8 cellular contexts compared by ENCODE assay signal in the genomic region with DNA sequence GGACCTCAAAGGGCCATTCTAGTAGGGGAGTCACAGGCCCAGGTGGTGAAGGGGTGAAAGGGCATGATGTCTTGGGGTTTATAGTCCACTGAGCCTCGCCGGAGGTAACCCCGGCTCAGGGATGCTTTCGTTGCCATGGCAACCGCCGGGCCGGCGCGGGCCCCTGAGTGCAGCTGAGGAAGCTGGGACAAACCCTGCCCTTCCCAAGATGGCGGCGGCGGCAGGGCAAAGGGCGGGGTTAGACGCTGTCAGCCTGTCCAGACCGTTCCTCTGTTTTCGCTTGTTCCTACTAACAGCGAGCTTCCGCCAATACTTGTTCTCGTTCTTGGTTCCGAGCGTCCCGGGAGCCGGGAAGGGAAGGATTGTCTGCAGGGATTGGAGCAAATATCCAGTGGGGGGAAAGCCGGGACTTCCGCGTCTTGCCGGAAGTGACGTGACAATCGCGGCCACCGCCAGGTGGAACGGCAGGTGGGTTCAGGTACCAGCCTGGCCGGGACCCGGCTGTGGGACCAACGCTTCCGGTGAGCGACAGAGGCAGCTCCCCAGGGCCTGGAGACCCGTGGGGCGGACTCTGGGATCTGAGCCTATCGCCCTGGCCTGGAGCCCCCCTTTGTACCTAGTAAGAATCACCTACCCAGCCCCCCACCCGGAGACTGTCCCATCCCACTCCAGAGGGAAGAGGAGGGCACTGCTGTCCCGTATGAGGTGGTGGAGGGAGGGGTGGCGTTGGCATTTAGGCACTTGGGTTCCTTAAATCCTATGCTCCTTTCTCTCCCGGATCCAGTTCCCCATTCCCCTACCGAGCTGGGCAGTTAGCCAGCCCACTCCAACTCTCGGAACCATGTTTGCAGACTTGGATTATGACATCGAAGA. TPM values are rescaled to one million over a fixed set of nuclear protein-coding genes. Genes with fewer than 3 reads are reported as not detected.
DNase-seq lines count a peak whose midpoint lies in the region; ATAC-seq and TF ChIP-seq lines count a peak whose summit lies in the region.

A gene (plus strand): TSS at position 436 of the 873 bp plus-strand sequence. CDS start 406 bp downstream, at position 842.

- TF ChIP-seq CTCF in heart left ventricle (IDR thresholded peaks at IDR 0.05) (peak in 4 of 12 donors; percentile 6 to 23 (median 16)), parathyroid adenoma (IDR thresholded peaks at IDR 0.05) (no peak), thyroid gland (IDR thresholded peaks at IDR 0.05) (peak in 3 of 6 experiments; percentile 14 to 27 (median 18))

- H3K4me1 Mint-ChIP-seq in T-helper 1 cell treated with Interleukin-12 subunit alpha and Interleukin-12 subunit beta and Interleukin-4 antibody, amounts not matched to agents 30 μg/mL and 1 μg/mL, for 36 hours (ENCODE audit: low read depth): peaks cover 15% of the 10 kb centered on the region

- H3K27me3 Mint-ChIP-seq in T-helper 1 cell treated with Interleukin-12 subunit alpha and Interleukin-12 subunit beta and Interleukin-4 antibody, amounts not matched to agents 30 μg/mL and 1 μg/mL, for 36 hours (ENCODE audit: low read depth): peaks cover 4% of the 10 kb centered on the region

- no peaks in the 10 kb centered on the region for H3K79me2 ChIP-seq in parathyroid adenoma

- no peaks in the 10 kb centered on the region for H3K9me3 Mint-ChIP-seq in T-helper 1 cell treated with Interleukin-12 subunit alpha and Interleukin-12 subunit beta and Interleukin-4 antibody, amounts not matched to agents 30 μg/mL and 1 μg/mL, for 36 hours

- peak within 1 kb of the TSS; percentile 1 to 88 (median 82) for H3K27ac ChIP-seq in heart left ventricle
- peak within 1 kb of the TSS; percentile 69 for H3K27ac ChIP-seq in parathyroid adenoma
- peak within 1 kb of the TSS; percentile 49 to 83 (median 55) for H3K27ac ChIP-seq in thyroid gland

- intact Hi-C loops in heart left ventricle (cut with DNase I): loop anchor here in 5 of 10 donors (5.0 to 10.0 kb wide), 9 partner anchors 48 to 648 kb away; a partner anchor contains a TSS
- intact Hi-C loops in thyroid gland (cut with DNase I): loop anchor here (5.0 kb wide), 1 partner anchor 515 kb away; a partner anchor contains a TSS

- peak within 1 kb of the TSS; percentile 96 for H3K27ac Mint-ChIP-seq in T-helper 1 cell treated with Interleukin-12 subunit alpha and Interleukin-12 subunit beta and Interleukin-4 antibody, amounts not matched to agents 30 μg/mL and 1 μg/mL, for 36 hours

- no peaks in the 10 kb centered on the region for H3K9me3 ChIP-seq in heart left ventricle
- H3K9me3 ChIP-seq in parathyroid adenoma (ENCODE audit: control insufficient read depth, low read length): no peaks in the 10 kb centered on the region
- H3K9me3 ChIP-seq in thyroid gland: no peaks in the 10 kb centered on the region

- TF ChIP-seq POLR2A in heart left ventricle (IDR thresholded peaks at IDR 0.05): no peak
- peak; percentile 55 to 58 for TF ChIP-seq POLR2A in thyroid gland (IDR thresholded peaks at IDR 0.05)

- H3K9ac ChIP-seq in parathyroid adenoma: no peak within 1 kb of the TSS

- peaks cover 0 to 22% (median 11%) of the 10 kb centered on the region in 12 donors for H3K4me1 ChIP-seq in heart left ventricle
- H3K4me1 ChIP-seq in parathyroid adenoma: no peaks in the 10 kb centered on the region
- H3K4me1 ChIP-seq in thyroid gland: peaks cover 7% of the 10 kb centered on the region in 2 donors

- peak; percentile 48 for ATAC-seq in GM19035 (IDR thresholded peaks at IDR 0.05; ENCODE audit: unreplicated experiment)
- peak; percentile 86 to 95 (median 94) for ATAC-seq in heart left ventricle

- H2AFZ ChIP-seq in parathyroid adenoma: peak within 1 kb of the TSS; percentile 54

- H3K36me3 Mint-ChIP-seq in T-helper 1 cell treated with Interleukin-12 subunit alpha and Interleukin-12 subunit beta and Interleukin-4 antibody, amounts not matched to agents 30 μg/mL and 1 μg/mL, for 36 hours (ENCODE audit: low read depth): peaks cover 4% of the 10 kb centered on the region

- no peaks in the 10 kb centered on the region for H3K27me3 ChIP-seq in heart left ventricle
- no peaks in the 10 kb centered on the region for H3K27me3 ChIP-seq in parathyroid adenoma (ENCODE audit: control insufficient read depth, insufficient read depth, low read length)
- no peaks in the 10 kb centered on the region for H3K27me3 ChIP-seq in thyroid gland

- H3K4me3 Mint-ChIP-seq in T-helper 1 cell treated with Interleukin-12 subunit alpha and Interleukin-12 subunit beta and Interleukin-4 antibody, amounts not matched to agents 30 μg/mL and 1 μg/mL, for 36 hours: peak within 1 kb of the TSS; percentile 93

- H3K4me3 ChIP-seq in heart left ventricle (peak within 1 kb of the TSS; percentile 38 to 88 (median 66)), parathyroid adenoma (ENCODE audit: low read depth, low read length) (peak within 1 kb of the TSS; percentile 81), thyroid gland (replicated peaks in 1 of 3) (peak within 1 kb of the TSS; percentile 35 to 58 (median 49))

- WGBS in heart left ventricle, 4 donors: 2 to 5% (median 4%) methylated on average over 26 to 47 of the region's 47 CpGs
- 2 to 4% methylated on average over 10 to 21 of the region's 47 CpGs for WGBS in thyroid gland, 2 donors

- H3K36me3 ChIP-seq in heart left ventricle: peaks cover 0 to 27% (median 11%) of the 10 kb centered on the region in 9 donors
- no peaks in the 10 kb centered on the region for H3K36me3 ChIP-seq in parathyroid adenoma (ENCODE audit: control insufficient read depth, insufficient read depth, low read length)
- H3K36me3 ChIP-seq in thyroid gland: no peaks in the 10 kb centered on the region

- DNase-seq in A172 (ENCODE audit: low spot score) (peak; percentile 83), NCI-H1105 (lab: John Stamatoyannopoulos, UW) (peak; percentile 96), amniotic epithelial cell (ENCODE audit: low read depth) (peak; percentile 94), heart left ventricle (peak; percentile 88 to 93 (median 90)), thyroid gland (peak; percentile 95)

- H3K4me2 ChIP-seq in parathyroid adenoma (ENCODE audit: low read length): peak within 1 kb of the TSS; percentile 77

RNA-seq across cellular contexts. Expression of the gene that starts here (rescaled TPM):
- 6.5 and 10.7 TPM in 2 replicates for total RNA-seq in A172 (2014; rRNA removed; shearing (Covaris generic))
- 10 to 100 TPM; 18.8 to 39.5 (median 22.2) TPM for total RNA-seq in heart left ventricle
- 10 to 100 TPM; 26.5 to 41.5 TPM for polyA plus RNA-seq in heart left ventricle
- total RNA-seq in thyroid gland: 10 to 100 TPM; 52.2 to 81.4 (median 57.5) TPM

Comparison
In these comparisons a context has a peak if more than half of its experiments do, and no peak if none do; other contexts are left out.
1. Peak in every context shown above with its lines: DNase-seq, ATAC-seq, H3K4me3 ChIP-seq and H3K27ac ChIP-seq.
2. POLR2A ChIP-seq: peak in thyroid gland (2 of 2); none in heart left ventricle (0 of 2).